Comparison of ENCODE assay signal across 1 cellular context in genomic region chr19:40431698-40432097, GRCh38.
TF ChIP-seq lines count a peak whose summit lies in the region.

No MANE protein-coding gene starts in this region.

TF ChIP-seq in WTC11, 78 proteins besides CTCF, POLR2A, EP300 and RAD21:
- no peak for TF ChIP-seq HMGA2 (CRISPR knock-in tag; IDR thresholded peaks at IDR 0.05)
- no peak for TF ChIP-seq MAX (CRISPR knock-in tag; IDR thresholded peaks at IDR 0.05)
- no peak for TF ChIP-seq EMX1 (CRISPR knock-in tag; IDR thresholded peaks at IDR 0.05)
- no peak for TF ChIP-seq JAZF1 (CRISPR knock-in tag; IDR thresholded peaks at IDR 0.05)
- TF ChIP-seq SMAD4 (CRISPR knock-in tag; IDR thresholded peaks at IDR 0.05) = no peak
- TF ChIP-seq TP53 (CRISPR knock-in tag; IDR thresholded peaks at IDR 0.05) = no peak
- no peak for TF ChIP-seq ATF3 (CRISPR knock-in tag; conservative IDR thresholded peaks at IDR 0.05)
- no peak for TF ChIP-seq FOXJ3 (CRISPR knock-in tag; IDR thresholded peaks at IDR 0.05; ENCODE audit: borderline replicate concordance)
- no peak for TF ChIP-seq MYBL2 (CRISPR knock-in tag; IDR thresholded peaks at IDR 0.05)
- TF ChIP-seq USF1 (CRISPR knock-in tag; IDR thresholded peaks at IDR 0.05) = no peak
- no peak for TF ChIP-seq NFYB (CRISPR knock-in tag; conservative IDR thresholded peaks at IDR 0.05; ENCODE audit: low read depth)
- TF ChIP-seq GTF2I (CRISPR knock-in tag; conservative IDR thresholded peaks at IDR 0.05) = no peak
- no peak for TF ChIP-seq ZNF671 (CRISPR knock-in tag; IDR thresholded peaks at IDR 0.05)
- no peak for TF ChIP-seq STAT6 (CRISPR knock-in tag; conservative IDR thresholded peaks at IDR 0.05; ENCODE audit: low read depth)
- no peak for TF ChIP-seq TEAD4 (CRISPR knock-in tag; IDR thresholded peaks at IDR 0.05)
- TF ChIP-seq AR (CRISPR knock-in tag; IDR thresholded peaks at IDR 0.05) = no peak
- no peak for TF ChIP-seq ZNF138 (CRISPR knock-in tag; conservative IDR thresholded peaks at IDR 0.05)
